21 cellular contexts compared by ENCODE assay signal in the genomic region with DNA sequence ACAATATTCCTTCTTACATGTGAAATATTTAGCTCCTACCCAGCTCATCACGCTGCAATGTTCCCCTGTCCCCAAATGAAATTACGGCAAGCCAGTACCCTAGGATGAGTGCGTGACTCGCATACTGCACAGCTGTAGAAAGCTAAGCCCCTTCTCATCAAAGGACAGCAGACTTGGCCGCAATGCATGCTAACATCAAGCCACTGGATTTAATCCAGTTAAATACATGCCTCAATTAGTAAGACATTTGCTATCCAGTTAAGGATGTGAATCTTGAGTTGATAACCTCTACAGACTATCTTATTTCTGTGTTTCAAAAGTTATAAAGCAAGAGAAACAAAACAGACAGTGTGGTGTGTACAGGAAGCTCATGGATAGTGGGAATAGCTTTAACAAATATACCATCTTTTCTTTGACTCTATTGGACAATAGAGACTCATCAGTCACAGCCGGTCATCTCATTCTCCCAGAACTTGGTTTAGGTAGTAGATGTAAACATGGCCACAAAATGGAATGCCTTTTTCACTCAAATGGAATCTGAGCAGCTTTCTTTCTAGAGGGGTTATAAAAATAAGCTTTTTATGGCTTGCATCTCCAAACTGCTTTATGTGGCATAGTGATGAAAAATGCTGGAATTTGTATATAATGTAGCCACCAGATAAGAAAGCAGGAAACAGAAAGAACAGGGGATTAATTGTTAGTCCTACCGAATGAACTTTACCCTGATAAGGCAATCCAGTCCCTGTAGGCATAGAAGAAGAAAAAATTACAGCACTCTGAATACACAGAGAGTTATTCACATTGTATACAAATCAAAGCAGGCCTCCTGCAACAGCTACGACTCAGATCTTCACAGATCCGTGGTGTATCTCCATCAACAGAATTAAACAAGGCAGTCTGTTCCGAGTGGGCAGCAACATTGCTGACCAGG.
DNase-seq lines count a peak whose midpoint lies in the region; ATAC-seq and TF ChIP-seq lines count a peak whose summit lies in the region.
"Had no signal": no experiment of that assay in that cellular context is flagged by ENCODE, and none has a peak within 500 bp of the region (broad histone marks: within the 10 kb centered on the region; RNA-seq: fewer than 3 reads in every experiment).

No MANE protein-coding gene starts in this region.

- H3K27ac ChIP-seq in testis (peak overlapping the region in 1 of 2 donors; percentile 4), tibial nerve (no peak overlapping the region)
- H3K27ac ChIP-seq: ascending aorta, colonic mucosa, gastroesophageal sphincter, psoas muscle had no signal

- no peaks in the 10 kb centered on the region for H3K27me3 Mint-ChIP-seq in activated naive CD4-positive, alpha-beta T cell treated with anti-CD3 and anti-CD28 coated beads for 36 hours (ENCODE audit: low read depth)

- H3K4me1 ChIP-seq in testis (peaks cover 10% of the 10 kb centered on the region), tibial nerve (peaks cover 0 to 3% (median 1%) of the 10 kb centered on the region in 4 donors)
- H3K4me1 ChIP-seq: ascending aorta, gastroesophageal sphincter, psoas muscle had no signal

- 70 to 85% methylated on average over 10 of the region's 10 CpGs for WGBS in testis, 2 donors
- 61 to 66% methylated on average over 10 of the region's 10 CpGs for WGBS in tibial nerve, 2 donors

- CTCF ChIA-PET in activated naive CD4-positive, alpha-beta T cell treated with anti-CD3 and anti-CD28 coated beads for 36 hours (lab: Charles Lee) = interaction anchor here (0.6 kb wide), 1 partner anchor 12 kb away, joined by 3 read pairs; no protein-coding TSS in a partner anchor

- intact Hi-C loops in left colon (cut with DNase I, micrococcal nuclease) (no loop called here), testis (cut with DNase I; ENCODE audit: low total_unique reads) (no loop called here)
- intact Hi-C loops in activated naive CD4-positive, alpha-beta T cell treated with anti-CD3 and anti-CD28 coated beads for 36 hours (cut with micrococcal nuclease) = no loop called here

- DNase-seq in HT1080 (ENCODE audit: low read depth) (peak; percentile 10), astrocyte of the hippocampus (ENCODE audit: low read depth, low spot score) (peak; percentile 62), left colon (no peak), testis (peak; percentile 62), SIG-M5 (lab: John Stamatoyannopoulos, UW) (no peak), tibial nerve (ENCODE audit: low spot score in 2 of 2) (no peak)
- no peak for DNase-seq in activated naive CD4-positive, alpha-beta T cell treated with anti-CD3 and anti-CD28 coated beads for 36 hours
- DNase-seq: activated CD4-positive, alpha-beta T cell treated with anti-CD3 and anti-CD28 coated beads, Interleukin-2, amount 50 U/mL, for 4 hours; activated naive CD4-positive, alpha-beta T cell treated with Interleukin-2 at 50 U/mL for 16 hours; BE2C; colonic mucosa; DMS53; naive thymus-derived CD8-positive, alpha-beta T cell; NCI-H2029; psoas muscle; T-helper 1 cell had no signal

- H3K27ac Mint-ChIP-seq in activated naive CD4-positive, alpha-beta T cell treated with anti-CD3 and anti-CD28 coated beads for 36 hours = no peak overlapping the region
- H3K27ac Mint-ChIP-seq: IgD-negative memory B cell; naive thymus-derived CD8-positive, alpha-beta T cell had no signal

- H3K9me3 ChIP-seq in testis (no peaks in the 10 kb centered on the region), tibial nerve (no peaks in the 10 kb centered on the region)
- H3K9me3 ChIP-seq: ascending aorta, BE2C, colonic mucosa, gastroesophageal sphincter, psoas muscle had no signal

- no peak for TF ChIP-seq CTCF in testis (IDR thresholded peaks at IDR 0.05)
- no peak for TF ChIP-seq CTCF in tibial nerve (IDR thresholded peaks at IDR 0.05)

- TF ChIP-seq EP300 in tibial nerve (IDR thresholded peaks at IDR 0.05) = no peak

- H3K36me3 Mint-ChIP-seq in activated naive CD4-positive, alpha-beta T cell treated with anti-CD3 and anti-CD28 coated beads for 36 hours (ENCODE audit: low read depth) = no peaks in the 10 kb centered on the region
- H3K36me3 Mint-ChIP-seq: naive thymus-derived CD8-positive, alpha-beta T cell had no signal

- H3K27me3 ChIP-seq in testis (no peaks in the 10 kb centered on the region), tibial nerve (no peaks in the 10 kb centered on the region)
- H3K27me3 ChIP-seq: ascending aorta, BE2C, colonic mucosa, gastroesophageal sphincter had no signal

- no peak overlapping the region for H3K4me3 Mint-ChIP-seq in activated naive CD4-positive, alpha-beta T cell treated with anti-CD3 and anti-CD28 coated beads for 36 hours
- H3K4me3 Mint-ChIP-seq: IgD-negative memory B cell; naive thymus-derived CD8-positive, alpha-beta T cell had no signal

- peak; percentile 86 for ATAC-seq in left colon
- ATAC-seq in HG02973 (IDR thresholded peaks at IDR 0.05; ENCODE audit: unreplicated experiment) = no peak
- ATAC-seq: gastroesophageal sphincter; naive thymus-derived CD8-positive, alpha-beta T cell; psoas muscle had no signal

- no peak overlapping the region for H3K4me3 ChIP-seq in testis
- H3K4me3 ChIP-seq in tibial nerve = no peak overlapping the region
- H3K4me3 ChIP-seq: ascending aorta, colonic mucosa, gastroesophageal sphincter, lung, psoas muscle had no signal

- H3K36me3 ChIP-seq in testis (ENCODE audit: low read depth, missing control alignments) (no peaks in the 10 kb centered on the region), tibial nerve (no peaks in the 10 kb centered on the region)
- H3K36me3 ChIP-seq: ascending aorta, BE2C, colonic mucosa, gastroesophageal sphincter had no signal

- H3K9me3 Mint-ChIP-seq in activated naive CD4-positive, alpha-beta T cell treated with anti-CD3 and anti-CD28 coated beads for 36 hours = no peaks in the 10 kb centered on the region

- no peaks in the 10 kb centered on the region for H3K4me1 Mint-ChIP-seq in activated naive CD4-positive, alpha-beta T cell treated with anti-CD3 and anti-CD28 coated beads for 36 hours (ENCODE audit: low read depth)
- H3K4me1 Mint-ChIP-seq: naive thymus-derived CD8-positive, alpha-beta T cell had no signal

- no peak for TF ChIP-seq POLR2A in testis (IDR thresholded peaks at IDR 0.05)
- TF ChIP-seq POLR2A in tibial nerve (IDR thresholded peaks at IDR 0.05) = no peak

Comparison
In these comparisons a context has a peak if more than half of its experiments do, and no peak if none do; other contexts are left out.
1. DNase-seq: peak in HT1080 (single experiment), astrocyte of the hippocampus (single experiment) and testis (single experiment); none in left colon (0 of 2), SIG-M5 (single experiment), tibial nerve (0 of 2) and activated naive CD4-positive, alpha-beta T cell treated with anti-CD3 and anti-CD28 coated beads for 36 hours (single experiment).